In genomic region chr10:7787150-7787856, GRCh38 we compare ENCODE assay signal across 8 cellular contexts. TPM values are rescaled to one million over a fixed set of nuclear protein-coding genes. Genes with fewer than 3 reads are reported as not detected.
DNase-seq lines count a peak whose midpoint lies in the region; ATAC-seq, FAIRE-seq and TF ChIP-seq lines count a peak whose summit lies in the region.

No MANE protein-coding gene starts in this region.

- FAIRE-seq in GM12891 (lab: Jason Lieb, UNC), result no peak

- peak overlapping the region; percentile 91 for H2AFZ ChIP-seq in PC-9

- H3K79me2 ChIP-seq in PC-9 (ENCODE audit: low read depth), result peaks cover 85% of the 10 kb centered on the region

- H4K20me1 ChIP-seq in PC-9 (ENCODE audit: insufficient read depth), result peaks cover 12% of the 10 kb centered on the region

- H3K36me3 ChIP-seq in PC-9 (ENCODE audit: low read depth), result 0 out of 2 replicates have a peak, but pooled peaks cover 3% of the 10 kb centered on the region
- H3K36me3 ChIP-seq in psoas muscle (ENCODE audit: insufficient read depth in 1 of 2, low read depth in 1 of 2), result peaks cover 0 to 10% of the 10 kb centered on the region in 2 donors

- peak overlapping the region; percentile 79 for H3K4me2 ChIP-seq in PC-9

- DNase-seq in PC-9 (peak; percentile 4 to 35), fibroblast of pulmonary artery (ENCODE audit: low read depth) (no peak), psoas muscle (no peak), NCI-H1092 (lab: John Stamatoyannopoulos, UW) (no peak), GM12891 (ENCODE audit: insufficient read length, low spot score) (no peak)

- BruUV-seq in PC-9 (replicated peaks; lab: Mats Ljungman, UMichigan), result TSS peak; percentile 64

- H3K9me3 ChIP-seq in PC-9 (ENCODE audit: insufficient read depth, low read depth) (no peaks in the 10 kb centered on the region), psoas muscle (no peaks in the 10 kb centered on the region)

- H3F3A ChIP-seq in PC-9 (ENCODE audit: insufficient read depth, low read depth), result no peaks in the 10 kb centered on the region

- no peak overlapping the region for H3K27ac ChIP-seq in PC-9
- H3K27ac ChIP-seq in psoas muscle, result peak overlapping the region; percentile 92

- peak overlapping the region; percentile 80 for H3K4me3 ChIP-seq in PC-9
- H3K4me3 ChIP-seq in fibroblast of pulmonary artery (replicated peaks; ENCODE audit: low read depth, low read length), result peak overlapping the region; percentile 95
- H3K4me3 ChIP-seq in psoas muscle, result peak overlapping the region; percentile 97

- CTCF ChIA-PET in PC-9 (lab: Charles Lee), result no interaction called here

- H3K4me1 ChIP-seq in PC-9 (replicated peaks; ENCODE audit: insufficient read depth) (peaks cover 10% of the 10 kb centered on the region), psoas muscle (peaks cover 37% of the 10 kb centered on the region)

- H3K27me3 ChIP-seq in PC-9 (ENCODE audit: insufficient read depth, low read depth) (no peaks in the 10 kb centered on the region), psoas muscle (ENCODE audit: insufficient read depth in 3 of 3, low read length in 2 of 3) (no peaks in the 10 kb centered on the region)

- 1 to 3% (median 2%) methylated on average over 26 of the region's 26 CpGs for WGBS in psoas muscle, 3 donors

- no peak for TF ChIP-seq POLR2A in GM12891 (IDR thresholded peaks at IDR 0.05; ENCODE audit: low read depth, low read length)

- intact Hi-C loops in PC-9 (cut with micrococcal nuclease; ENCODE audit: unreplicated experiment) (no loop called here), psoas muscle (cut with DNase I) (no loop called here)

- TF ChIP-seq CTCF in PC-9 (conservative IDR thresholded peaks at IDR 0.05), result no peak
- no peak for TF ChIP-seq CTCF in fibroblast of pulmonary artery (IDR thresholded peaks at IDR 0.05; ENCODE audit: low read length, missing control alignments)
- TF ChIP-seq CTCF in psoas muscle (IDR thresholded peaks at IDR 0.05), result no peak

- no peaks in the 10 kb centered on the region for H3K9me2 ChIP-seq in PC-9 (ENCODE audit: insufficient read depth)

- POLR2A ChIA-PET in PC-9 (lab: Charles Lee; ENCODE audit: unreplicated experiment), result interaction anchor here (0.6 to 0.7 kb wide), 3 partner anchors 45 to 1471 kb away, joined by 3 to 7 read pairs (median 5); no protein-coding TSS in a partner anchor

- peak; percentile 4 for ATAC-seq in GM18873 (IDR thresholded peaks at IDR 0.05; ENCODE audit: low FRiP score, unreplicated experiment)
- peak; percentile 6 for ATAC-seq in HG02610 (IDR thresholded peaks at IDR 0.05; ENCODE audit: unreplicated experiment)
- ATAC-seq in psoas muscle, result peak; percentile 22 to 39 (median 25)
- no peak for ATAC-seq in GM18858 (IDR thresholded peaks at IDR 0.05; ENCODE audit: unreplicated experiment)

TF ChIP-seq in GM12891, 5 proteins besides CTCF, POLR2A, EP300 and RAD21:
- TF ChIP-seq PAX5 (IDR thresholded peaks at IDR 0.05; ENCODE audit: insufficient read depth, low read length, severe bottlenecking) (no peak), POLR2AphosphoS5 (IDR thresholded peaks at IDR 0.05; ENCODE audit: low read depth, low read length) (no peak), SPI1 (IDR thresholded peaks at IDR 0.05; ENCODE audit: low read depth, low read length) (no peak), POU2F2 (IDR thresholded peaks at IDR 0.05; ENCODE audit: low read depth, low read length) (no peak), TAF1 (IDR thresholded peaks at IDR 0.05; ENCODE audit: low read depth, low read length) (no peak)

RNA-seq across cellular contexts. Expression of gene KIN, which starts 0.5 kb away (rescaled TPM):
- total RNA-seq in PC-9 (2021) (7.5 and 10.4 TPM in 2 replicates), psoas muscle (10 to 100 TPM in 1 of 4 donors, 1 to 10 TPM in 3; 5.5 to 11.1 (median 6.3) TPM)
- 1 to 10 TPM; 6.9 to 8.5 (median 8.1) TPM for polyA plus RNA-seq in psoas muscle
- 5.5 TPM for polyA plus RNA-seq in GM12891 (2012; ENCODE audit: low read depth, missing spikeins)

RNA-seq across cellular contexts. Expression of gene ATP5F1C, which starts 0.7 kb away (rescaled TPM):
- 282 and 284 TPM in 2 replicates for total RNA-seq in PC-9 (2021)
- 100 to 1,000 TPM; 210 to 391 (median 334) TPM for total RNA-seq in psoas muscle
- 100 to 1,000 TPM; 423 to 676 (median 644) TPM for polyA plus RNA-seq in psoas muscle
- 391 TPM for polyA plus RNA-seq in GM12891 (2012; ENCODE audit: low read depth, missing spikeins)

RNA-seq across cellular contexts. Expression of gene TAF3, which starts 31.0 kb away (rescaled TPM):
- total RNA-seq in PC-9 (2021) (7.2 and 7.7 TPM in 2 replicates), psoas muscle (10 to 100 TPM; 10.0 to 14.7 (median 13.6) TPM)
- 10 to 100 TPM in 1 of 3 donors, 1 to 10 TPM in 2; 4.6 to 21.5 (median 7.3) TPM for polyA plus RNA-seq in psoas muscle
- polyA plus RNA-seq in GM12891 (2012; ENCODE audit: low read depth, missing spikeins), result 3.3 TPM

Comparison
In these comparisons a context has a peak if more than half of its experiments do, and no peak if none do; other contexts are left out.
1. DNase-seq: peak in PC-9 (2 of 2); none in fibroblast of pulmonary artery (single experiment), psoas muscle (0 of 2), NCI-H1092 (single experiment) and GM12891 (single experiment).
2. Peak in every context shown above with its lines, with median percentiles within 50 percentile points of each other: H3K4me3 ChIP-seq.